In the genomic region with DNA sequence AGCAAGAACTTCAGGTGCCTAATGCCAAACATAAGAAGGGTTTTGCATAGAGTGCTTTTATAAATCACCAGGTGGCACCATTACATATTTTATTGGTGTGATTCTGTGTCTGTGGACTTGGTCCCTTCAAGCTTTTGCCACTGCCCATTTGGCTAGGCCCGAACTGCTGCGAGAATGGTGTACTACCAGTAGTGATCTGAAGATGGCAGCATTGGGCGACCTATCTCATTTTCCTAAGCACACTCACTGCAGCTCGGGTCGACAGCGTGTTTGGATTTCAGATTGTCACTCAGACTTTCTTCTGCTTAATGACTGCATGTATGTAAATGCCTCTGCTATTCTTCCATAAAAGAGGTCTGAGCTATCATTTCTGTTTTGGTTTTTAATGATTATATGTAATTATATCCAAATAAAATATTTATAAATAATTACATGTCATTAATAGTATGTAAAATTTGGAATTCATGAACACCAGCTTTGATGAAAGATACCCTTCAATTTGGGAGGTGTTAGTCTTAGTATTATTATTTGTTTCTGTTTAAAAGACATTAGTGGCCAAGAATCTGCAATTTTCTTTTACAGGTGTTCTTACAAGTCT, we compare ENCODE assay signal across 9 cellular contexts.
A peak's percentile ranks its signal among the peaks of the same experiment; 100 is the strongest.
DNase-seq lines count a peak whose midpoint lies in the region; ATAC-seq and TF ChIP-seq lines count a peak whose summit lies in the region.
"Had no signal": no experiment of that assay in that cellular context is flagged by ENCODE, and none has a peak within 500 bp of the region (broad histone marks: within the 10 kb centered on the region; RNA-seq: fewer than 3 reads in every experiment).

No MANE protein-coding gene starts in this region.

- no peaks in the 10 kb centered on the region for H3K27me3 ChIP-seq in lower lobe of right lung (ENCODE audit: low read depth)

- H3K4me1 Mint-ChIP-seq in activated CD4-positive, alpha-beta T cell treated with anti-CD3 and anti-CD28 coated beads, Interleukin-2, amount 10 ng/mL, durations not matched to agents 7 days and 5 days: peaks cover 1% of the 10 kb centered on the region

- DNase-seq in COR-L47 (lab: John Stamatoyannopoulos, UW) (peak; percentile 82), NCI-H526 (lab: John Stamatoyannopoulos, UW) (peak; percentile 74 to 84), dermis blood vessel endothelial cell (peak; percentile 84), lower lobe of right lung (peak; percentile 47)
- DNase-seq in activated CD4-positive, alpha-beta T cell treated with anti-CD3 and anti-CD28 coated beads, Interleukin-2, amount 10 ng/mL, durations not matched to agents 7 days and 5 days: peak; percentile 64
- DNase-seq in stimulated activated CD8-positive, alpha-beta memory T cell treated with anti-CD3 and anti-CD28 coated beads, Interleukin-15, amount 100 ng/mL, for 24 hours (ENCODE audit: low read depth): peak; percentile 9

- H3K9me3 ChIP-seq in lower lobe of right lung: no peaks in the 10 kb centered on the region

- H3K9me3 Mint-ChIP-seq in activated CD4-positive, alpha-beta T cell treated with anti-CD3 and anti-CD28 coated beads, Interleukin-2, amount 10 ng/mL, durations not matched to agents 7 days and 5 days: no peaks in the 10 kb centered on the region
- H3K9me3 Mint-ChIP-seq: dendritic cell treated with granulocyte-macrophage colony-stimulating factor and Interleukin-4, amounts not matched to agents 40 ng/mL and 50 ng/mL, for 4 days had no signal

- no peak overlapping the region for H3K4me3 ChIP-seq in lower lobe of right lung

- peak; percentile 83 for TF ChIP-seq CTCF in lower lobe of right lung (IDR thresholded peaks at IDR 0.05)

- no peaks in the 10 kb centered on the region for H3K4me1 ChIP-seq in lower lobe of right lung

- no peak overlapping the region for H3K27ac Mint-ChIP-seq in activated CD4-positive, alpha-beta T cell treated with anti-CD3 and anti-CD28 coated beads, Interleukin-2, amount 10 ng/mL, durations not matched to agents 7 days and 5 days
- H3K27ac Mint-ChIP-seq: dendritic cell treated with granulocyte-macrophage colony-stimulating factor and Interleukin-4, amounts not matched to agents 40 ng/mL and 50 ng/mL, for 4 days had no signal

- ATAC-seq in GM19463 (IDR thresholded peaks at IDR 0.05; ENCODE audit: unreplicated experiment) (peak; percentile 98), HG03521 (IDR thresholded peaks at IDR 0.05; ENCODE audit: unreplicated experiment) (peak; percentile 96), lower lobe of right lung (peak; percentile 90 to 93)

- peaks cover 21% of the 10 kb centered on the region for H3K27me3 Mint-ChIP-seq in activated CD4-positive, alpha-beta T cell treated with anti-CD3 and anti-CD28 coated beads, Interleukin-2, amount 10 ng/mL, durations not matched to agents 7 days and 5 days

- CTCF ChIA-PET in activated CD4-positive, alpha-beta T cell treated with anti-CD3 and anti-CD28 coated beads, Interleukin-2, amount 10 ng/mL, durations not matched to agents 7 days and 5 days (lab: Charles Lee): no interaction called here

- intact Hi-C loops in lower lobe of right lung (cut with DNase I): no loop called here

- no peaks in the 10 kb centered on the region for H3K36me3 Mint-ChIP-seq in activated CD4-positive, alpha-beta T cell treated with anti-CD3 and anti-CD28 coated beads, Interleukin-2, amount 10 ng/mL, durations not matched to agents 7 days and 5 days (ENCODE audit: low read depth)

- no peak overlapping the region for H3K27ac ChIP-seq in lower lobe of right lung

- no peak overlapping the region for H3K4me3 Mint-ChIP-seq in activated CD4-positive, alpha-beta T cell treated with anti-CD3 and anti-CD28 coated beads, Interleukin-2, amount 10 ng/mL, durations not matched to agents 7 days and 5 days
- H3K4me3 Mint-ChIP-seq: dendritic cell treated with granulocyte-macrophage colony-stimulating factor and Interleukin-4, amounts not matched to agents 40 ng/mL and 50 ng/mL, for 4 days had no signal

- no peaks in the 10 kb centered on the region for H3K36me3 ChIP-seq in lower lobe of right lung

- POLR2A ChIA-PET in activated CD4-positive, alpha-beta T cell treated with anti-CD3 and anti-CD28 coated beads, Interleukin-2, amount 10 ng/mL, durations not matched to agents 7 days and 5 days (lab: Charles Lee): no interaction called here

Comparison
In these comparisons a context has a peak if more than half of its experiments do, and no peak if none do; other contexts are left out.
1. DNase-seq: peak in every context shown above with its lines; median percentile 84 in dermis blood vessel endothelial cell; 82 in COR-L47; 79 in NCI-H526; 64 in activated CD4-positive, alpha-beta T cell treated with anti-CD3 and anti-CD28 coated beads, Interleukin-2, amount 10 ng/mL, durations not matched to agents 7 days and 5 days; 47 in lower lobe of right lung; 9 in stimulated activated CD8-positive, alpha-beta memory T cell treated with anti-CD3 and anti-CD28 coated beads, Interleukin-15, amount 100 ng/mL, for 24 hours.